In genomic region chr5:140868721-140869554, GRCh38 we compare ENCODE assay signal across 10 cellular contexts. TPM values are rescaled to one million over a fixed set of nuclear protein-coding genes. Genes with fewer than 3 reads are reported as not detected.
DNase-seq lines count a peak whose midpoint lies in the region; ATAC-seq and TF ChIP-seq lines count a peak whose summit lies in the region.
"Had no signal": no experiment of that assay in that cellular context is flagged by ENCODE, and none has a peak within 500 bp of the region (broad histone marks: within the 10 kb centered on the region; RNA-seq: fewer than 3 reads in every experiment).

PCDHA11 (plus strand) TSS chr5:140868957; CDS start chr5:140869104, 147 bp downstream.

- H3K4me1 ChIP-seq in Caco-2 (no peaks in the 10 kb centered on the region), right lobe of liver (no peaks in the 10 kb centered on the region), aorta (ENCODE audit: control insufficient read depth in 1 of 2, insufficient read depth in 2 of 2, low read length in 2 of 2) (no peaks in the 10 kb centered on the region)
- H3K4me1 ChIP-seq: prostate gland had no signal

- H3K4me3 ChIP-seq in Caco-2 (ENCODE audit: low read depth, low read length), result no peak within 1 kb of the TSS
- H3K4me3 ChIP-seq in right lobe of liver, result peak within 1 kb of the TSS in 1 of 3 donors; percentile 11
- no peak within 1 kb of the TSS for H3K4me3 ChIP-seq in aorta (ENCODE audit: low read length in 2 of 2)

- TF ChIP-seq CTCF in Caco-2 (IDR thresholded peaks at IDR 0.05; ENCODE audit: insufficient read depth in 1 of 2, low read depth in 1 of 2, low read length in 1 of 2, severe bottlenecking in 1 of 2, unreplicated experiment in 1 of 2), result no peak
- TF ChIP-seq CTCF in right lobe of liver (IDR thresholded peaks at IDR 0.05), result peak in 3 of 4 donors; percentile 15 to 39 (median 21)

- peak within 1 kb of the TSS; percentile 31 for H3K4me3 Mint-ChIP-seq in Caco-2 (ENCODE audit: unreplicated experiment)

- H3K9me3 ChIP-seq in Caco-2 (peaks cover 3% of the 10 kb centered on the region; the same call in 1 of the 2 replicates), right lobe of liver (no peaks in the 10 kb centered on the region), aorta (ENCODE audit: control insufficient read depth, low read length) (peaks cover 14% of the 10 kb centered on the region)
- H3K9me3 ChIP-seq: prostate gland had no signal

- intact Hi-C loops in Caco-2 (cut with micrococcal nuclease; ENCODE audit: unreplicated experiment) (no loop called here), right lobe of liver (cut with DNase I) (no loop called here), aorta (cut with DNase I) (no loop called here)

- in situ Hi-C loops in T47D (cut with HindIII; ENCODE audit: low pct_unique_long_range_greater_than_20kb, low sequenced_read_pairs), result no loop called here

- peaks cover 9% of the 10 kb centered on the region for H3K9me3 Mint-ChIP-seq in Caco-2 (ENCODE audit: unreplicated experiment)

- H3K27ac ChIP-seq in right lobe of liver (no peak within 1 kb of the TSS), aorta (ENCODE audit: low read depth in 1 of 2, low read length in 2 of 2) (no peak within 1 kb of the TSS)
- H3K27ac ChIP-seq: prostate gland had no signal

- H3K27me3 Mint-ChIP-seq in Caco-2 (ENCODE audit: insufficient read depth, unreplicated experiment), result no peaks in the 10 kb centered on the region

- no peak for TF ChIP-seq POLR2A in right lobe of liver (IDR thresholded peaks at IDR 0.05)
- TF ChIP-seq POLR2A in GM18505 (IDR thresholded peaks at IDR 0.05; ENCODE audit: borderline replicate concordance, extremely low read depth, insufficient read depth, insufficient read length), result no peak

- H3K36me3 Mint-ChIP-seq in Caco-2 (ENCODE audit: insufficient read depth, unreplicated experiment), result no peaks in the 10 kb centered on the region

- BruUV-seq in Caco-2 (replicated peaks; lab: Mats Ljungman, UMichigan), result no TSS peak

- peak; percentile 36 to 77 (median 65) for ATAC-seq in right lobe of liver
- no peak for ATAC-seq in GM18909 (IDR thresholded peaks at IDR 0.05; ENCODE audit: poor library complexity, unreplicated experiment)
- no peak for ATAC-seq in GM18505 (IDR thresholded peaks at IDR 0.05; ENCODE audit: unreplicated experiment)
- ATAC-seq in GM19395 (IDR thresholded peaks at IDR 0.05; ENCODE audit: unreplicated experiment), result no peak
- ATAC-seq in aorta (ENCODE audit: low FRiP score), result no peak

- POLR2A ChIA-PET in Caco-2 (lab: Charles Lee), result no interaction called here

- no peak within 1 kb of the TSS for H3K27ac Mint-ChIP-seq in Caco-2 (ENCODE audit: unreplicated experiment)

- CTCF ChIA-PET in Caco-2 (lab: Charles Lee), result no interaction called here

- H3K36me3 ChIP-seq in Caco-2 (ENCODE audit: control insufficient read depth, insufficient read depth, low read length) (no peaks in the 10 kb centered on the region), right lobe of liver (no peaks in the 10 kb centered on the region), aorta (ENCODE audit: control insufficient read depth in 1 of 2, insufficient read depth in 2 of 2, low read length in 1 of 2) (no peaks in the 10 kb centered on the region)
- H3K36me3 ChIP-seq: prostate gland had no signal

- H3K27me3 ChIP-seq in Caco-2 (replicated peaks; ENCODE audit: control insufficient read depth, insufficient read depth, low read length), result no peaks in the 10 kb centered on the region
- H3K27me3 ChIP-seq in right lobe of liver, result no peaks in the 10 kb centered on the region
- no peaks in the 10 kb centered on the region for H3K27me3 ChIP-seq in aorta (ENCODE audit: control insufficient read depth in 1 of 2, insufficient read depth in 2 of 2, low read length in 1 of 2)

- no peaks in the 10 kb centered on the region for H3K4me1 Mint-ChIP-seq in Caco-2 (ENCODE audit: low read depth, unreplicated experiment)

- WGBS in right lobe of liver (ENCODE audit: insufficient coverage, low coverage, low lambda C conversion rate, missing lambda C conversion rate), result 11% methylated on average over 32 of the region's 41 CpGs
- WGBS in aorta, 2 donors, result 11 to 13% methylated on average over 41 of the region's 41 CpGs

- DNase-seq in Caco-2 (no peak), LoVo (ENCODE audit: low spot score) (peak; percentile 27), T47D (ENCODE audit: low read depth in 1 of 2, low spot score in 1 of 2) (peak; percentile 87 to 88), right lobe of liver (no peak), aorta (no peak)
- DNase-seq: central memory CD4-positive, alpha-beta T cell had no signal

RNA-seq across cellular contexts. Expression of gene PCDHA11, which starts in this region (rescaled TPM):
- total RNA-seq in Caco-2 (2022), result not detected in 2 replicates
- total RNA-seq in right lobe of liver, result under 1 TPM in 3 of 6 experiments, not detected in 3; 0.04 to 0.51 (median 0.07) TPM
- total RNA-seq in aorta, result under 1 TPM; 0.19 to 0.27 TPM
- not detected for polyA plus RNA-seq in aorta

Comparison
In these comparisons a context has a peak if more than half of its experiments do, and no peak if none do; other contexts are left out.
1. Peak in ATAC-seq in right lobe of liver; RNA of the gene not detected or under 1 TPM.
2. DNase-seq: peak in LoVo (single experiment) and T47D (2 of 2); none in Caco-2 (0 of 2), right lobe of liver (0 of 3) and aorta (0 of 2).
3. CTCF ChIP-seq: peak in right lobe of liver (3 of 4); none in Caco-2 (0 of 2).